37 cellular contexts compared by ENCODE assay signal in genomic region chr2:20983844-20984243, GRCh38.
"Had no signal": no experiment of that assay in that cellular context is flagged by ENCODE, and none has a peak within 500 bp of the region (broad histone marks: within the 10 kb centered on the region; RNA-seq: fewer than 3 reads in every experiment).

No MANE protein-coding gene starts in this region.

- H3K4me1 ChIP-seq: Peyer's patch had no signal

- H3K27ac Mint-ChIP-seq: activated B cell treated with CpG ODN at 0.5 μM for 24 hours; activated CD4-positive, alpha-beta memory T cell treated with anti-CD3 and anti-CD28 coated beads, Interleukin-2, amount 10 ng/mL, durations not matched to agents 7 days and 5 days; activated CD8-positive, alpha-beta memory T cell treated with anti-CD3 and anti-CD28 coated beads, Interleukin-2, amount 10 ng/mL, durations not matched to agents 7 days and 5 days; activated naive CD4-positive, alpha-beta T cell treated with anti-CD3 and anti-CD28 coated beads, Interleukin-2, amount 10 ng/mL, durations not matched to agents 7 days and 5 days; activated naive CD8-positive, alpha-beta T cell; activated naive CD8-positive, alpha-beta T cell treated with anti-CD3 and anti-CD28 coated beads, Interleukin-2, amount 50 U/mL, for 24 hours had no signal

- H3K36me3 Mint-ChIP-seq: activated CD8-positive, alpha-beta memory T cell treated with anti-CD3 and anti-CD28 coated beads, Interleukin-2, amount 10 ng/mL, durations not matched to agents 7 days and 5 days; activated naive CD4-positive, alpha-beta T cell treated with anti-CD3 and anti-CD28 coated beads, Interleukin-2, amount 10 ng/mL, durations not matched to agents 7 days and 5 days; activated naive CD8-positive, alpha-beta T cell; brain had no signal

- H3K36me3 ChIP-seq: MG63, Peyer's patch had no signal

- H3K9me3 Mint-ChIP-seq: activated B cell treated with CpG ODN at 0.5 μM for 24 hours; activated CD4-positive, alpha-beta memory T cell treated with anti-CD3 and anti-CD28 coated beads, Interleukin-2, amount 10 ng/mL, durations not matched to agents 7 days and 5 days; activated naive CD4-positive, alpha-beta T cell treated with anti-CD3 and anti-CD28 coated beads, Interleukin-2, amount 10 ng/mL, durations not matched to agents 7 days and 5 days; activated naive CD8-positive, alpha-beta T cell treated with anti-CD3 and anti-CD28 coated beads, Interleukin-2, amount 50 U/mL, for 24 hours had no signal

- DNase-seq: activated B cell treated with CpG ODN at 0.5 μM for 24 hours; activated CD4-positive, alpha-beta memory T cell treated with anti-CD3 and anti-CD28 coated beads, Interleukin-2, amount 10 ng/mL, durations not matched to agents 7 days and 5 days; activated CD4-positive, alpha-beta T cell treated with anti-CD3 and anti-CD28 coated beads for 1 hour; activated CD4-positive, alpha-beta T cell treated with anti-CD3 and anti-CD28 coated beads for 48 hours; activated CD8-positive, alpha-beta memory T cell treated with anti-CD3 and anti-CD28 coated beads for 24 hours; activated CD8-positive, alpha-beta memory T cell treated with anti-CD3 and anti-CD28 coated beads, Interleukin-2, amount 10 ng/mL, durations not matched to agents 7 days and 5 days; activated CD8-positive, alpha-beta memory T cell treated with anti-CD3 and anti-CD28 coated beads, Interleukin-2, amount 50 U/mL, for 48 hours; activated effector memory CD4-positive, alpha-beta T cell treated with Interleukin-2 at 50 U/mL for 16 hours; activated naive CD4-positive, alpha-beta T cell treated with anti-CD3 and anti-CD28 coated beads, Interleukin-2, amount 10 ng/mL, durations not matched to agents 7 days and 5 days; activated naive CD8-positive, alpha-beta T cell treated with anti-CD3 and anti-CD28 coated beads, Interleukin-2, amount 50 U/mL, for 24 hours; activated T-cell treated with anti-CD3 and anti-CD28 coated beads, Interleukin-2, amount 50 U/mL, for 48 hours; anterior cingulate cortex; Kasumi-1; KG1; MG63; NCI-H1048; NCI-H1105 treated with DMSO at 0.1 percent for 48 hours; NCI-H1436; NCI-H1694; NCI-H2029 treated with DMSO at 0.1 percent for 48 hours; NCI-H2107; NCI-H2171; NCI-H510A; NCI-H526; NCI-H748 treated with DMSO at 0.1 percent for 48 hours; NK-92 treated with Interleukin-12 subunit alpha and Interleukin-12 subunit beta, amount 100 ng/mL, for 24 hours; PC-3; Peyer's patch; SIG-M5; SW 1271; T-helper 1 cell; T-helper 2 cell; T-helper 9 cell had no signal

- ATAC-seq: activated CD8-positive, alpha-beta memory T cell treated with anti-CD3 and anti-CD28 coated beads, Interleukin-2, amount 10 ng/mL, durations not matched to agents 7 days and 5 days; activated naive CD8-positive, alpha-beta T cell treated with anti-CD3 and anti-CD28 coated beads, Interleukin-2, amount 50 U/mL, for 24 hours; PC-3; Right ventricle myocardium inferior had no signal

- H3K4me3 ChIP-seq: MG63, Peyer's patch had no signal

- H3K27me3 Mint-ChIP-seq: activated CD4-positive, alpha-beta memory T cell treated with anti-CD3 and anti-CD28 coated beads, Interleukin-2, amount 10 ng/mL, durations not matched to agents 7 days and 5 days had no signal

- H3K4me1 Mint-ChIP-seq: activated B cell treated with CpG ODN at 0.5 μM for 24 hours; activated CD4-positive, alpha-beta memory T cell treated with anti-CD3 and anti-CD28 coated beads, Interleukin-2, amount 10 ng/mL, durations not matched to agents 7 days and 5 days; activated CD8-positive, alpha-beta memory T cell treated with anti-CD3 and anti-CD28 coated beads, Interleukin-2, amount 10 ng/mL, durations not matched to agents 7 days and 5 days; activated naive CD4-positive, alpha-beta T cell treated with anti-CD3 and anti-CD28 coated beads, Interleukin-2, amount 10 ng/mL, durations not matched to agents 7 days and 5 days; activated naive CD8-positive, alpha-beta T cell treated with anti-CD3 and anti-CD28 coated beads, Interleukin-2, amount 50 U/mL, for 24 hours; brain had no signal

- H3K4me3 Mint-ChIP-seq: activated B cell treated with CpG ODN at 0.5 μM for 24 hours; activated CD4-positive, alpha-beta memory T cell treated with anti-CD3 and anti-CD28 coated beads, Interleukin-2, amount 10 ng/mL, durations not matched to agents 7 days and 5 days; activated CD8-positive, alpha-beta memory T cell treated with anti-CD3 and anti-CD28 coated beads, Interleukin-2, amount 10 ng/mL, durations not matched to agents 7 days and 5 days; activated naive CD4-positive, alpha-beta T cell treated with anti-CD3 and anti-CD28 coated beads, Interleukin-2, amount 10 ng/mL, durations not matched to agents 7 days and 5 days; activated naive CD8-positive, alpha-beta T cell; activated naive CD8-positive, alpha-beta T cell treated with anti-CD3 and anti-CD28 coated beads, Interleukin-2, amount 50 U/mL, for 24 hours; brain had no signal

- H3K27me3 ChIP-seq: MG63, Peyer's patch had no signal

- H3K27ac ChIP-seq: Peyer's patch, RWPE1 had no signal

- H3K9me3 ChIP-seq: MG63, Peyer's patch had no signal
